ENCODE assay signal across 17 cellular contexts in genomic region chr3:46375814-46376213, GRCh38. TPM values are rescaled to one million over a fixed set of nuclear protein-coding genes. Genes with fewer than 3 reads are reported as not detected.
"Had no signal": no experiment of that assay in that cellular context is flagged by ENCODE, and none has a peak within 500 bp of the region (broad histone marks: within the 10 kb centered on the region; RNA-seq: fewer than 3 reads in every experiment).

No MANE protein-coding gene starts in this region.

- H3K36me3 Mint-ChIP-seq: activated naive CD4-positive, alpha-beta T cell treated with anti-CD3 and anti-CD28 coated beads, Interleukin-2, amount 50 U/mL, for 24 hours; brain; type B pancreatic cell had no signal

- H3K9me3 ChIP-seq: suprapubic skin had no signal

- H3K4me3 Mint-ChIP-seq: activated naive CD4-positive, alpha-beta T cell treated with anti-CD3 and anti-CD28 coated beads, Interleukin-2, amount 50 U/mL, for 24 hours; brain; type B pancreatic cell had no signal

- H3K4me3 ChIP-seq: coronary artery, skin epidermis, suprapubic skin had no signal

- H3K27me3 Mint-ChIP-seq: activated naive CD4-positive, alpha-beta T cell treated with anti-CD3 and anti-CD28 coated beads, Interleukin-2, amount 50 U/mL, for 24 hours had no signal

- H3K27ac ChIP-seq: coronary artery, foreskin keratinocyte, suprapubic skin had no signal

- H3K9me3 Mint-ChIP-seq: activated naive CD4-positive, alpha-beta T cell treated with anti-CD3 and anti-CD28 coated beads, Interleukin-2, amount 50 U/mL, for 24 hours; brain; type B pancreatic cell had no signal

- H3K27ac Mint-ChIP-seq: activated naive CD4-positive, alpha-beta T cell treated with anti-CD3 and anti-CD28 coated beads, Interleukin-2, amount 50 U/mL, for 24 hours; brain; progenitor cell of endocrine pancreas; type B pancreatic cell had no signal

- H3K4me1 ChIP-seq: foreskin keratinocyte had no signal

- H3K36me3 ChIP-seq: suprapubic skin had no signal

- ATAC-seq: foreskin keratinocyte, right cardiac atrium had no signal

- DNase-seq: amygdala; central memory CD4-positive, alpha-beta T cell; effector memory CD4-positive, alpha-beta T cell; foreskin keratinocyte; right cardiac atrium; stimulated activated CD4-positive, alpha-beta T cell treated with anti-CD3 and anti-CD28 coated beads, Interleukin-4, amount 100 ng/mL, for 4 hours; stimulated activated CD8-positive, alpha-beta memory T cell treated with anti-CD3 and anti-CD28 coated beads, Interleukin-4, amount 100 ng/mL, for 48 hours; stimulated activated naive CD8-positive, alpha-beta T cell treated with anti-CD3 and anti-CD28 coated beads, Interleukin-15, Interleukin-2, amounts not matched to agents 100 U/mL and 50 U/mL, for 24 hours; T-helper 9 cell had no signal

RNA-seq across cellular contexts. Expression of gene CCR5, which starts 5.1 kb away (rescaled TPM):
- total RNA-seq: foreskin keratinocyte, progenitor cell of endocrine pancreas had no signal
- polyA plus RNA-seq: foreskin keratinocyte, neural cell had no signal

RNA-seq across cellular contexts. Expression of gene CCR2, which starts 21.9 kb away (rescaled TPM):
- total RNA-seq: foreskin keratinocyte, progenitor cell of endocrine pancreas had no signal
- polyA plus RNA-seq: foreskin keratinocyte, neural cell had no signal

RNA-seq across cellular contexts. Expression of gene CCRL2, which starts 31.2 kb away (rescaled TPM):
- total RNA-seq: foreskin keratinocyte, progenitor cell of endocrine pancreas had no signal
- polyA plus RNA-seq: foreskin keratinocyte, neural cell had no signal
